ENCODE assay signal across 15 cellular contexts in genomic region chr12:99442758-99443157, GRCh38.
DNase-seq lines count a peak whose midpoint lies in the region; ATAC-seq and TF ChIP-seq lines count a peak whose summit lies in the region.
"Had no signal": no experiment of that assay in that cellular context is flagged by ENCODE, and none has a peak within 500 bp of the region (broad histone marks: within the 10 kb centered on the region; RNA-seq: fewer than 3 reads in every experiment).

No MANE protein-coding gene starts in this region.

- no peaks in the 10 kb centered on the region for H3F3A ChIP-seq in GM23338 (replicated peaks; ENCODE audit: low read depth)

- H3K27me3 Mint-ChIP-seq in GM23338 (ENCODE audit: insufficient read depth, low read depth, poor library complexity) (no peaks in the 10 kb centered on the region), WTC11 (ENCODE audit: low read depth) (no peaks in the 10 kb centered on the region), mesothelial cell of epicardium (ENCODE audit: low read depth) (no peaks in the 10 kb centered on the region)
- H3K27me3 Mint-ChIP-seq in activated CD4-positive, alpha-beta memory T cell treated with anti-CD3 and anti-CD28 coated beads for 36 hours: no peaks in the 10 kb centered on the region
- H3K27me3 Mint-ChIP-seq: CD4-positive, alpha-beta T cell had no signal

- no peaks in the 10 kb centered on the region for H3K36me3 Mint-ChIP-seq in GM23338 (ENCODE audit: low read depth)
- no peaks in the 10 kb centered on the region for H3K36me3 Mint-ChIP-seq in WTC11
- no peaks in the 10 kb centered on the region for H3K36me3 Mint-ChIP-seq in activated CD4-positive, alpha-beta memory T cell treated with anti-CD3 and anti-CD28 coated beads for 36 hours
- H3K36me3 Mint-ChIP-seq in mesothelial cell of epicardium: no peaks in the 10 kb centered on the region

- H3K4me3 Mint-ChIP-seq in GM23338 (no peak overlapping the region), WTC11 (no peak overlapping the region), mesothelial cell of epicardium (no peak overlapping the region)
- H3K4me3 Mint-ChIP-seq in activated CD4-positive, alpha-beta memory T cell treated with anti-CD3 and anti-CD28 coated beads for 36 hours: no peak overlapping the region
- H3K4me3 Mint-ChIP-seq: CD4-positive, alpha-beta T cell had no signal

- no peak for DNase-seq in GM23338 (ENCODE audit: low spot score)
- DNase-seq in WTC11 (ENCODE audit: low spot score): no peak
- peak; percentile 58 for DNase-seq in middle frontal gyrus (ENCODE audit: extremely low spot score, low spot score)
- no peak for DNase-seq in activated CD4-positive, alpha-beta memory T cell treated with anti-CD3 and anti-CD28 coated beads for 36 hours
- DNase-seq in sciatic nerve (ENCODE audit: low spot score): no peak
- DNase-seq in mesothelial cell of epicardium (ENCODE audit: low spot score in 2 of 2, unreplicated experiment in 2 of 2): no peak
- DNase-seq: ACHN; Caco-2; CD4-positive, alpha-beta T cell; GDM1; HCEC 1CT; IMR-90 had no signal

- POLR2A ChIA-PET in WTC11 (lab: Charles Lee): no interaction called here
- POLR2A ChIA-PET in activated CD4-positive, alpha-beta memory T cell treated with anti-CD3 and anti-CD28 coated beads for 36 hours (lab: Charles Lee): no interaction called here

- H3K27ac Mint-ChIP-seq in GM23338: peak overlapping the region; percentile 22; the same call in 1 of the 2 replicates
- H3K27ac Mint-ChIP-seq in WTC11: 0 out of 2 replicates have a peak overlapping the region, but pooled peaks have one; percentile 6
- no peak overlapping the region for H3K27ac Mint-ChIP-seq in activated CD4-positive, alpha-beta memory T cell treated with anti-CD3 and anti-CD28 coated beads for 36 hours
- H3K27ac Mint-ChIP-seq in mesothelial cell of epicardium: no peak overlapping the region
- H3K27ac Mint-ChIP-seq: CD4-positive, alpha-beta T cell had no signal

- H4K20me1 ChIP-seq in GM23338 (replicated peaks; ENCODE audit: insufficient read depth): no peaks in the 10 kb centered on the region

- intact Hi-C loops in activated CD4-positive, alpha-beta memory T cell treated with anti-CD3 and anti-CD28 coated beads for 36 hours (cut with micrococcal nuclease): no loop called here
- intact Hi-C loops in sciatic nerve (cut with DNase I): no loop called here

- no peaks in the 10 kb centered on the region for H3K27me3 ChIP-seq in GM23338 (ENCODE audit: insufficient read depth)

- no peak overlapping the region for H2AFZ ChIP-seq in GM23338

- H3K79me2 ChIP-seq in GM23338 (replicated peaks; ENCODE audit: insufficient read depth): no peaks in the 10 kb centered on the region

- H3K27ac ChIP-seq in GM23338 (ENCODE audit: low read depth): no peak overlapping the region
- H3K27ac ChIP-seq: C4-2B had no signal

- no peaks in the 10 kb centered on the region for H3K36me3 ChIP-seq in GM23338 (ENCODE audit: insufficient read depth)

- no peak overlapping the region for H3K4me2 ChIP-seq in GM23338

- no peak for TF ChIP-seq CTCF in GM23338 (conservative IDR thresholded peaks at IDR 0.05; ENCODE audit: low read depth in 2 of 2)
- no peak for TF ChIP-seq CTCF in WTC11 (IDR thresholded peaks at IDR 0.05)
- no peak for TF ChIP-seq CTCF in mesothelial cell of epicardium (IDR thresholded peaks at IDR 0.05; ENCODE audit: unreplicated experiment)

- H3K4me1 Mint-ChIP-seq in GM23338: peaks cover 13% of the 10 kb centered on the region
- H3K4me1 Mint-ChIP-seq in WTC11: peaks cover 14% of the 10 kb centered on the region
- H3K4me1 Mint-ChIP-seq in activated CD4-positive, alpha-beta memory T cell treated with anti-CD3 and anti-CD28 coated beads for 36 hours (ENCODE audit: low read depth): no peaks in the 10 kb centered on the region
- H3K4me1 Mint-ChIP-seq in mesothelial cell of epicardium: no peaks in the 10 kb centered on the region

- no peaks in the 10 kb centered on the region for H3K9me2 ChIP-seq in GM23338 (ENCODE audit: insufficient read depth)

- H3K9me3 Mint-ChIP-seq in GM23338: no peaks in the 10 kb centered on the region
- peaks cover 6% of the 10 kb centered on the region for H3K9me3 Mint-ChIP-seq in WTC11
- H3K9me3 Mint-ChIP-seq in activated CD4-positive, alpha-beta memory T cell treated with anti-CD3 and anti-CD28 coated beads for 36 hours: peaks cover 11% of the 10 kb centered on the region
- H3K9me3 Mint-ChIP-seq in mesothelial cell of epicardium: peaks cover 16% of the 10 kb centered on the region

- no peak overlapping the region for H3K4me3 ChIP-seq in GM23338
- H3K4me3 ChIP-seq: K562 had no signal

- CTCF ChIA-PET in WTC11 (lab: Charles Lee): no interaction called here
- CTCF ChIA-PET in activated CD4-positive, alpha-beta memory T cell treated with anti-CD3 and anti-CD28 coated beads for 36 hours (lab: Charles Lee): no interaction called here

- peaks cover 5% of the 10 kb centered on the region; the same call in 1 of the 2 replicates for H3K4me1 ChIP-seq in GM23338 (ENCODE audit: insufficient read depth)
- H3K4me1 ChIP-seq: Caco-2 had no signal

- ATAC-seq in GM23338: no peak
- no peak for ATAC-seq in WTC11
- no peak for ATAC-seq in HG03097 (IDR thresholded peaks at IDR 0.05; ENCODE audit: low FRiP score, unreplicated experiment)
- ATAC-seq in sciatic nerve: no peak
- ATAC-seq: K562 had no signal

TF ChIP-seq in GM23338, 12 proteins besides CTCF, POLR2A, EP300 and RAD21 (continues in another document):
- TF ChIP-seq REST (IDR thresholded peaks at IDR 0.05; ENCODE audit: unreplicated experiment) (no peak), CREB1 (CRISPR knock-in tag; IDR thresholded peaks at IDR 0.05; ENCODE audit: low read depth) (no peak), ZNF331 (CRISPR knock-in tag; IDR thresholded peaks at IDR 0.05; ENCODE audit: low read depth) (no peak), STAT1 (IDR thresholded peaks at IDR 0.05; ENCODE audit: unreplicated experiment) (no peak), ZNF114 (CRISPR knock-in tag; IDR thresholded peaks at IDR 0.05) (no peak), POLR2AphosphoS5 (IDR thresholded peaks at IDR 0.05; ENCODE audit: low read depth) (no peak)

TF ChIP-seq in WTC11, 78 proteins besides CTCF, POLR2A, EP300 and RAD21:
- no peak for TF ChIP-seq KAT7 (CRISPR knock-in tag; IDR thresholded peaks at IDR 0.05; ENCODE audit: borderline replicate concordance)

Comparison
In these comparisons a context has a peak if more than half of its experiments do, and no peak if none do; other contexts are left out.
1. H3K27ac Mint-ChIP-seq: peak in GM23338 (single experiment) and WTC11 (single experiment); none in activated CD4-positive, alpha-beta memory T cell treated with anti-CD3 and anti-CD28 coated beads for 36 hours (single experiment) and mesothelial cell of epicardium (single experiment).